1 cellular context compared by ENCODE assay signal in the genomic region with DNA sequence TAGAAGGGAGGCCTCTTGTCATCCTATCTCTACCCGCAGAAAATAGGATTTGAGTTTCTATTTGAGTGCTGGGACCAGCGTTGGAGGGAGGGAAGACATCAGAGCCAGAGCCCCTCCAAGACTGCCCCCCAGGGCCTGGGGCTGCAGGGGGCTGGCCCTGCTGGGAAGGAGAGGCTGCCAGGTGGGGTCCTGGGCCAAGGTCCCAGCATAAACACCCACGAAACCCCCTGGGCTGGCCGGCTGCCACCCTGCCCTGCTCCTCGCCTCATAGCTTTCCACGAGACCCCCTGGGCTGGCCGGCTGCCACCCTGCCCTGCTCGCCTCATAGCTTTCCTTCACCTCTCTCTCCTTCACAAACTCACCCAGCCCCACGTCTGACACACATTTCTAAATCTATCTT.
TF ChIP-seq lines count a peak whose summit lies in the region.

No MANE protein-coding gene starts in this region.

TF ChIP-seq in HEK293, 187 proteins besides CTCF, POLR2A, EP300 and RAD21 (continued from another document):
- TF ChIP-seq, protein P1, sequence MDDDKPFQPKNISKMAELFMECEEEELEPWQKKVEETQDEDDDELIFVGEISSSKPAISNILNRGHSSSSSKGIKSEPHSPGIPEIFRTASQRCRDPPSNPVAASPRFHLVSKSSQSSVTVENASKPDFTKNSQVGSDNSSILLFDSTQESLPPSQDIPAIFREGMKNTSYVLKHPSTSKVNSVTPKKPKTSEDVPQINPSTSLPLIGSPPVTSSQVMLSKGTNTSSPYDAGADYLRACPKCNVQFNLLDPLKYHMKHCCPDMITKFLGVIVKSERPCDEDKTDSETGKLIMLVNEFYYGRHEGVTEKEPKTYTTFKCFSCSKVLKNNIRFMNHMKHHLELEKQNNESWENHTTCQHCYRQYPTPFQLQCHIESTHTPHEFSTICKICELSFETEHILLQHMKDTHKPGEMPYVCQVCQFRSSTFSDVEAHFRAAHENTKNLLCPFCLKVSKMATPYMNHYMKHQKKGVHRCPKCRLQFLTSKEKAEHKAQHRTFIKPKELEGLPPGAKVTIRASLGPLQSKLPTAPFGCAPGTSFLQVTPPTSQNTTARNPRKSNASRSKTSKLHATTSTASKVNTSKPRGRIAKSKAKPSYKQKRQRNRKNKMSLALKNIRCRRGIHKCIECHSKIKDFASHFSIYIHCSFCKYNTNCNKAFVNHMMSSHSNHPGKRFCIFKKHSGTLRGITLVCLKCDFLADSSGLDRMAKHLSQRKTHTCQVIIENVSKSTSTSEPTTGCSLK (tag by site-specific recombination; IDR thresholded peaks at IDR 0.05): no peak
- TF ChIP-seq GLIS2 (tag by site-specific recombination; IDR thresholded peaks at IDR 0.05): peak; percentile 66
